1 cellular context compared by ENCODE assay signal in genomic region chr12:10736460-10736859, GRCh38.
TF ChIP-seq lines count a peak whose summit lies in the region.

No MANE protein-coding gene starts in this region.

TF ChIP-seq in K562, 482 proteins besides CTCF, POLR2A, EP300 and RAD21 (continued from another document):
- TF ChIP-seq HMBOX1 (IDR thresholded peaks at IDR 0.05) (peak; percentile 91), ILF3 (IDR thresholded peaks at IDR 0.05; ENCODE audit: borderline replicate concordance) (no peak), MCM7 (IDR thresholded peaks at IDR 0.05) (no peak), GABPB1 (CRISPR knock-in tag; IDR thresholded peaks at IDR 0.05) (no peak), JUN (IDR thresholded peaks at IDR 0.05; ENCODE audit: borderline replicate concordance, low read depth, low read length) (0 out of 2 replicates have a peak, but pooled peaks have one; percentile 19), JUN (CRISPR knock-in tag; IDR thresholded peaks at IDR 0.05; ENCODE audit: borderline replicate concordance) (no peak), DPF2 (IDR thresholded peaks at IDR 0.05) (peak; percentile 33; the same call in 1 of the 2 replicates), MNT (conservative IDR thresholded peaks at IDR 0.05) (0 out of 4 replicates have a peak, but pooled peaks of 1 of the 2 experiments have one; percentile 15), TOE1 (IDR thresholded peaks at IDR 0.05; ENCODE audit: borderline replicate concordance) (no peak), TOE1 (CRISPR knock-in tag; IDR thresholded peaks at IDR 0.05; ENCODE audit: borderline replicate concordance, low read depth) (no peak), FOSL1 (tag; conservative IDR thresholded peaks at IDR 0.05) (peak; percentile 42; the same call in 1 of the 2 replicates), POLR2AphosphoS5 (IDR thresholded peaks at IDR 0.05; ENCODE audit: control insufficient read depth, insufficient read depth, low read depth, low read length) (no peak), TRIM25 (IDR thresholded peaks at IDR 0.05; ENCODE audit: borderline replicate concordance) (no peak), TAF9B (IDR thresholded peaks at IDR 0.05; ENCODE audit: partially characterized antibody) (peak; percentile 22), ETV5 (CRISPR knock-in tag; IDR thresholded peaks at IDR 0.05; ENCODE audit: low read depth) (no peak), BCL6 (CRISPR knock-in tag; IDR thresholded peaks at IDR 0.05) (no peak)
- TF ChIP-seq, protein P1, sequence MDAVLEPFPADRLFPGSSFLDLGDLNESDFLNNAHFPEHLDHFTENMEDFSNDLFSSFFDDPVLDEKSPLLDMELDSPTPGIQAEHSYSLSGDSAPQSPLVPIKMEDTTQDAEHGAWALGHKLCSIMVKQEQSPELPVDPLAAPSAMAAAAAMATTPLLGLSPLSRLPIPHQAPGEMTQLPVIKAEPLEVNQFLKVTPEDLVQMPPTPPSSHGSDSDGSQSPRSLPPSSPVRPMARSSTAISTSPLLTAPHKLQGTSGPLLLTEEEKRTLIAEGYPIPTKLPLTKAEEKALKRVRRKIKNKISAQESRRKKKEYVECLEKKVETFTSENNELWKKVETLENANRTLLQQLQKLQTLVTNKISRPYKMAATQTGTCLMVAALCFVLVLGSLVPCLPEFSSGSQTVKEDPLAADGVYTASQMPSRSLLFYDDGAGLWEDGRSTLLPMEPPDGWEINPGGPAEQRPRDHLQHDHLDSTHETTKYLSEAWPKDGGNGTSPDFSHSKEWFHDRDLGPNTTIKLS (IDR thresholded peaks at IDR 0.05; ENCODE audit: borderline replicate concordance, low read depth), result no peak
- TF ChIP-seq, protein P2, sequence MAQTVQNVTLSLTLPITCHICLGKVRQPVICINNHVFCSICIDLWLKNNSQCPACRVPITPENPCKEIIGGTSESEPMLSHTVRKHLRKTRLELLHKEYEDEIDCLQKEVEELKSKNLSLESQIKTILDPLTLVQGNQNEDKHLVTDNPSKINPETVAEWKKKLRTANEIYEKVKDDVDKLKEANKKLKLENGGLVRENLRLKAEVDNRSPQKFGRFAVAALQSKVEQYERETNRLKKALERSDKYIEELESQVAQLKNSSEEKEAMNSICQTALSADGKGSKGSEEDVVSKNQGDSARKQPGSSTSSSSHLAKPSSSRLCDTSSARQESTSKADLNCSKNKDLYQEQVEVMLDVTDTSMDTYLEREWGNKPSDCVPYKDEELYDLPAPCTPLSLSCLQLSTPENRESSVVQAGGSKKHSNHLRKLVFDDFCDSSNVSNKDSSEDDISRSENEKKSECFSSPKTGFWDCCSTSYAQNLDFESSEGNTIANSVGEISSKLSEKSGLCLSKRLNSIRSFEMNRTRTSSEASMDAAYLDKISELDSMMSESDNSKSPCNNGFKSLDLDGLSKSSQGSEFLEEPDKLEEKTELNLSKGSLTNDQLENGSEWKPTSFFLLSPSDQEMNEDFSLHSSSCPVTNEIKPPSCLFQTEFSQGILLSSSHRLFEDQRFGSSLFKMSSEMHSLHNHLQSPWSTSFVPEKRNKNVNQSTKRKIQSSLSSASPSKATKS (CRISPR knock-in tag; IDR thresholded peaks at IDR 0.05), result no peak
- TF ChIP-seq, protein P3, sequence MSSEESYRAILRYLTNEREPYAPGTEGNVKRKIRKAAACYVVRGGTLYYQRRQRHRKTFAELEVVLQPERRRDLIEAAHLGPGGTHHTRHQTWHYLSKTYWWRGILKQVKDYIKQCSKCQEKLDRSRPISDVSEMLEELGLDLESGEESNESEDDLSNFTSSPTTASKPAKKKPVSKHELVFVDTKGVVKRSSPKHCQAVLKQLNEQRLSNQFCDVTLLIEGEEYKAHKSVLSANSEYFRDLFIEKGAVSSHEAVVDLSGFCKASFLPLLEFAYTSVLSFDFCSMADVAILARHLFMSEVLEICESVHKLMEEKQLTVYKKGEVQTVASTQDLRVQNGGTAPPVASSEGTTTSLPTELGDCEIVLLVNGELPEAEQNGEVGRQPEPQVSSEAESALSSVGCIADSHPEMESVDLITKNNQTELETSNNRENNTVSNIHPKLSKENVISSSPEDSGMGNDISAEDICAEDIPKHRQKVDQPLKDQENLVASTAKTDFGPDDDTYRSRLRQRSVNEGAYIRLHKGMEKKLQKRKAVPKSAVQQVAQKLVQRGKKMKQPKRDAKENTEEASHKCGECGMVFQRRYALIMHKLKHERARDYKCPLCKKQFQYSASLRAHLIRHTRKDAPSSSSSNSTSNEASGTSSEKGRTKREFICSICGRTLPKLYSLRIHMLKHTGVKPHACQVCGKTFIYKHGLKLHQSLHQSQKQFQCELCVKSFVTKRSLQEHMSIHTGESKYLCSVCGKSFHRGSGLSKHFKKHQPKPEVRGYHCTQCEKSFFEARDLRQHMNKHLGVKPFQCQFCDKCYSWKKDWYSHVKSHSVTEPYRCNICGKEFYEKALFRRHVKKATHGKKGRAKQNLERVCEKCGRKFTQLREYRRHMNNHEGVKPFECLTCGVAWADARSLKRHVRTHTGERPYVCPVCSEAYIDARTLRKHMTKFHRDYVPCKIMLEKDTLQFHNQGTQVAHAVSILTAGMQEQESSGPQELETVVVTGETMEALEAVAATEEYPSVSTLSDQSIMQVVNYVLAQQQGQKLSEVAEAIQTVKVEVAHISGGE (CRISPR knock-in tag; IDR thresholded peaks at IDR 0.05), result no peak
- TF ChIP-seq, protein P4, sequence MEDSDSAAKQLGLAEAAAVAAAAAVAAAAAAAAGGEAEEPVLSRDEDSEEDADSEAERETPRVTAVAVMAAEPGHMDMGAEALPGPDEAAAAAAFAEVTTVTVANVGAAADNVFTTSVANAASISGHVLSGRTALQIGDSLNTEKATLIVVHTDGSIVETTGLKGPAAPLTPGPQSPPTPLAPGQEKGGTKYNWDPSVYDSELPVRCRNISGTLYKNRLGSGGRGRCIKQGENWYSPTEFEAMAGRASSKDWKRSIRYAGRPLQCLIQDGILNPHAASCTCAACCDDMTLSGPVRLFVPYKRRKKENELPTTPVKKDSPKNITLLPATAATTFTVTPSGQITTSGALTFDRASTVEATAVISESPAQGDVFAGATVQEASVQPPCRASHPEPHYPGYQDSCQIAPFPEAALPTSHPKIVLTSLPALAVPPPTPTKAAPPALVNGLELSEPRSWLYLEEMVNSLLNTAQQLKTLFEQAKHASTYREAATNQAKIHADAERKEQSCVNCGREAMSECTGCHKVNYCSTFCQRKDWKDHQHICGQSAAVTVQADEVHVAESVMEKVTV (CRISPR knock-in tag; IDR thresholded peaks at IDR 0.05), result no peak
